Comparison of ENCODE assay signal across 15 cellular contexts in the genomic region with DNA sequence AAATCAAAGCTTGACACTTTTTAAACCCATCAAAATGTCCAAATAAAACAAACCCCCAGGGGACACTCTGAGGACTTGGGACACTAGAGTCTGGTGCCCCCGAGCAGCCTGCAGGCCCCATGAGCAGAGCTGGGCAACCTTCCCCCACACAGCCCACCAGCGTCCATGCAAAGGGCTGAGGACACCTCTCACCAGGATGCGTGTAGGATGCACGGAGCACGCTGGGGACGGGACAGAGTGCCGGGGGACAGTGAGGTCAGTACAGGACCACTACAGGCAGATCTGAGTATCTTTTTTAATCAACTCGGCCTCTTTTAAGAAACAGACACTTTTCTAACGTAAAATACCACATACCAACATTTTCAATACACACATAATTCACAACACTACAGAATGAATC. TPM values are rescaled to one million over a fixed set of nuclear protein-coding genes. Genes with fewer than 3 reads are reported as not detected.
DNase-seq lines count a peak whose midpoint lies in the region; ATAC-seq and TF ChIP-seq lines count a peak whose summit lies in the region.
"Had no signal": no experiment of that assay in that cellular context is flagged by ENCODE, and none has a peak within 500 bp of the region (broad histone marks: within the 10 kb centered on the region; RNA-seq: fewer than 3 reads in every experiment).

No MANE protein-coding gene starts in this region.

- peaks cover 67% of the 10 kb centered on the region for H3K4me1 Mint-ChIP-seq in activated naive CD4-positive, alpha-beta T cell treated with anti-CD3 and anti-CD28 coated beads for 36 hours (ENCODE audit: low read depth)
- peaks cover 55% of the 10 kb centered on the region for H3K4me1 Mint-ChIP-seq in activated naive CD8-positive, alpha-beta T cell treated with anti-CD3 and anti-CD28 coated beads for 36 hours

- H3K4me1 ChIP-seq in lower lobe of right lung: peaks cover 25% of the 10 kb centered on the region
- H3K4me1 ChIP-seq in upper lobe of left lung: peaks cover 21 to 70% (median 36%) of the 10 kb centered on the region in 4 donors
- H3K4me1 ChIP-seq: parathyroid adenoma had no signal

- ATAC-seq in lower lobe of right lung (peak; percentile 17 to 23), upper lobe of left lung (ENCODE audit: low FRiP score in 2 of 2) (no peak), GM21447 (IDR thresholded peaks at IDR 0.05; ENCODE audit: unreplicated experiment) (no peak), HG02571 (IDR thresholded peaks at IDR 0.05; ENCODE audit: unreplicated experiment) (no peak)
- ATAC-seq: esophagus mucosa had no signal

- CTCF ChIA-PET in activated naive CD4-positive, alpha-beta T cell treated with anti-CD3 and anti-CD28 coated beads for 36 hours (lab: Charles Lee): no interaction called here

- H3K36me3 ChIP-seq in lower lobe of right lung (peaks cover 8% of the 10 kb centered on the region), upper lobe of left lung (peaks cover 0 to 3% (median 0%) of the 10 kb centered on the region in 4 donors)

- no peaks in the 10 kb centered on the region for H3K9me3 Mint-ChIP-seq in activated naive CD4-positive, alpha-beta T cell treated with anti-CD3 and anti-CD28 coated beads for 36 hours
- peaks cover 2% of the 10 kb centered on the region for H3K9me3 Mint-ChIP-seq in activated naive CD8-positive, alpha-beta T cell treated with anti-CD3 and anti-CD28 coated beads for 36 hours

- DNase-seq in activated naive CD4-positive, alpha-beta T cell treated with anti-CD3 and anti-CD28 coated beads for 36 hours: no peak
- no peak for DNase-seq in activated naive CD4-positive, alpha-beta T cell treated with Interleukin-2 at 50 U/mL for 16 hours
- no peak for DNase-seq in activated naive CD8-positive, alpha-beta T cell treated with anti-CD3 and anti-CD28 coated beads for 36 hours
- DNase-seq in lower lobe of right lung (no peak), upper lobe of left lung (peak; percentile 12 to 56)
- DNase-seq in effector CD4-positive, alpha-beta T cell: no peak
- DNase-seq: anterior cingulate cortex, cortex of kidney, GDM1, NCI-H748 treated with DMSO at 0.1 percent for 48 hours had no signal

- H3K27me3 Mint-ChIP-seq in activated naive CD4-positive, alpha-beta T cell treated with anti-CD3 and anti-CD28 coated beads for 36 hours (ENCODE audit: low read depth): no peaks in the 10 kb centered on the region
- no peaks in the 10 kb centered on the region for H3K27me3 Mint-ChIP-seq in activated naive CD8-positive, alpha-beta T cell treated with anti-CD3 and anti-CD28 coated beads for 36 hours

- peak overlapping the region; percentile 90 for H3K27ac Mint-ChIP-seq in activated naive CD4-positive, alpha-beta T cell treated with anti-CD3 and anti-CD28 coated beads for 36 hours
- H3K27ac Mint-ChIP-seq in activated naive CD8-positive, alpha-beta T cell treated with anti-CD3 and anti-CD28 coated beads for 36 hours: peak overlapping the region; percentile 73

- H3K27ac ChIP-seq in lower lobe of right lung (no peak overlapping the region), upper lobe of left lung (no peak overlapping the region)
- H3K27ac ChIP-seq: parathyroid adenoma had no signal

- H3K27me3 ChIP-seq in lower lobe of right lung (ENCODE audit: low read depth) (no peaks in the 10 kb centered on the region), upper lobe of left lung (no peaks in the 10 kb centered on the region)

- TF ChIP-seq CTCF in lower lobe of right lung (IDR thresholded peaks at IDR 0.05) (no peak), upper lobe of left lung (IDR thresholded peaks at IDR 0.05) (no peak)

- H3K36me3 Mint-ChIP-seq in activated naive CD4-positive, alpha-beta T cell treated with anti-CD3 and anti-CD28 coated beads for 36 hours (ENCODE audit: low read depth): peaks cover 5% of the 10 kb centered on the region
- H3K36me3 Mint-ChIP-seq in activated naive CD8-positive, alpha-beta T cell treated with anti-CD3 and anti-CD28 coated beads for 36 hours: peaks cover 25% of the 10 kb centered on the region

- no peak overlapping the region for H3K4me3 Mint-ChIP-seq in activated naive CD4-positive, alpha-beta T cell treated with anti-CD3 and anti-CD28 coated beads for 36 hours
- H3K4me3 Mint-ChIP-seq in activated naive CD8-positive, alpha-beta T cell treated with anti-CD3 and anti-CD28 coated beads for 36 hours: no peak overlapping the region

- no peak for TF ChIP-seq EP300 in upper lobe of left lung (IDR thresholded peaks at IDR 0.05)

- no peak overlapping the region for H3K4me3 ChIP-seq in lower lobe of right lung
- H3K4me3 ChIP-seq in upper lobe of left lung: no peak overlapping the region
- H3K4me3 ChIP-seq: skin epidermis had no signal

- WGBS in upper lobe of left lung, 2 donors: 93 to 94% methylated on average over 8 to 9 of the region's 9 CpGs

- H3K9me3 ChIP-seq in lower lobe of right lung: no peaks in the 10 kb centered on the region
- H3K9me3 ChIP-seq in upper lobe of left lung: no peaks in the 10 kb centered on the region

- intact Hi-C loops in activated naive CD4-positive, alpha-beta T cell treated with anti-CD3 and anti-CD28 coated beads for 36 hours (cut with micrococcal nuclease): no loop called here
- intact Hi-C loops in lower lobe of right lung (cut with DNase I): no loop called here

- no peak for TF ChIP-seq POLR2A in upper lobe of left lung (IDR thresholded peaks at IDR 0.05)

RNA-seq across cellular contexts. Expression of gene GAK, which starts 6.9 kb away (rescaled TPM):
- 10 to 100 TPM; 87.6 to 96.8 TPM for total RNA-seq in activated naive CD4-positive, alpha-beta T cell treated with anti-CD3 and anti-CD28 coated beads for 36 hours
- total RNA-seq in activated naive CD8-positive, alpha-beta T cell treated with anti-CD3 and anti-CD28 coated beads for 36 hours: 10 to 100 TPM; 92.8 to 98.9 TPM
- 130 TPM for total RNA-seq in lower lobe of right lung
- 100 to 1,000 TPM; 116 to 380 (median 154) TPM for total RNA-seq in upper lobe of left lung

RNA-seq across cellular contexts. Expression of gene TMEM175, which starts 7.1 kb away (rescaled TPM):
- total RNA-seq in activated naive CD4-positive, alpha-beta T cell treated with anti-CD3 and anti-CD28 coated beads for 36 hours: 10 to 100 TPM; 13.9 to 15.8 TPM
- 10 to 100 TPM; 14.4 to 17.6 TPM for total RNA-seq in activated naive CD8-positive, alpha-beta T cell treated with anti-CD3 and anti-CD28 coated beads for 36 hours
- total RNA-seq in lower lobe of right lung: 45.3 TPM
- 100 to 1,000 TPM in 1 of 6 donors, 10 to 100 TPM in 5; 24.6 to 126 (median 41.8) TPM for total RNA-seq in upper lobe of left lung

RNA-seq across cellular contexts. Expression of gene DGKQ, which starts 48.2 kb away (rescaled TPM):
- 10 to 100 TPM; 10.8 to 11.1 TPM for total RNA-seq in activated naive CD4-positive, alpha-beta T cell treated with anti-CD3 and anti-CD28 coated beads for 36 hours
- total RNA-seq in activated naive CD8-positive, alpha-beta T cell treated with anti-CD3 and anti-CD28 coated beads for 36 hours: 10 to 100 TPM; 12.5 to 14.0 TPM
- total RNA-seq in lower lobe of right lung (18.8 TPM), upper lobe of left lung (10 to 100 TPM; 10.7 to 36.7 (median 17.5) TPM)

Comparison
In these comparisons a context has a peak if more than half of its experiments do, and no peak if none do; other contexts are left out.
1. DNase-seq: peak in upper lobe of left lung (2 of 2); none in activated naive CD4-positive, alpha-beta T cell treated with anti-CD3 and anti-CD28 coated beads for 36 hours (single experiment), activated naive CD4-positive, alpha-beta T cell treated with Interleukin-2 at 50 U/mL for 16 hours (single experiment), activated naive CD8-positive, alpha-beta T cell treated with anti-CD3 and anti-CD28 coated beads for 36 hours (single experiment), lower lobe of right lung (single experiment) and effector CD4-positive, alpha-beta T cell (single experiment).
2. ATAC-seq: peak in lower lobe of right lung (2 of 2); none in upper lobe of left lung (0 of 2), GM21447 (single experiment) and HG02571 (single experiment).